Comparison of ENCODE assay signal across 8 cellular contexts in the genomic region with DNA sequence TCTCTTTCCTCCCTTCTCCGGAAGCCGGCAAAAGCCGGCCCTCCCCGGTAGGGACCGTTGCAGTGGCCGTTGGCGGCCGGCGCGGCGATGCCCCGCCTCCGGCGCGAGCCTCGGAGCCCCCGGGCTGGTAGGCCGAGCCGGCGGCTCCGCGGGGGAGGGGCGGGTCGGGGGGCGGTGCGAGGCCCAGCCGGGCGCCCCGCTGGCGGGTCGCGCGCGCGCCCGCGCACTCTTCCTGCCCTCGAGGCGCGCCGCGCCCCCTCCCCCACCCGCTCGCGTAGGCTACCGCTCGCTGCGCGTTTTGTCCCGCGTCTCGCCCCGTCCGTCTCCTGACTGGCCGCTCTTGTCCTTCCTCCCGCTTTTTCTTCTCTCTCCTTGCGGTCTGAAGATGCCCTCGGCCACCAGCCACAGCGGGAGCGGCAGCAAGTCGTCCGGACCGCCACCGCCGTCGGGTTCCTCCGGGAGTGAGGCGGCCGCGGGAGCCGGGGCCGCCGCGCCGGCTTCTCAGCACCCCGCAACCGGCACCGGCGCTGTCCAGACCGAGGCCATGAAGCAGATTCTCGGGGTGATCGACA. TPM values are rescaled to one million over a fixed set of nuclear protein-coding genes. Genes with fewer than 3 reads are reported as not detected.
DNase-seq lines count a peak whose midpoint lies in the region; ATAC-seq and TF ChIP-seq lines count a peak whose summit lies in the region.

No MANE protein-coding gene starts in this region.

- intact Hi-C loops in cardiac septum (cut with DNase I) (no loop called here), transverse colon (cut with DNase I; ENCODE audit: low total_unique reads) (loop anchor here (5.0 kb wide), 1 partner anchor 55 kb away; a partner anchor contains a TSS)

- H3K9ac ChIP-seq in SU-DHL-6 (ENCODE audit: low read length) = peak overlapping the region; percentile 99

- no peaks in the 10 kb centered on the region; the same call in 1 of the 2 replicates for H3K36me3 ChIP-seq in SU-DHL-6 (ENCODE audit: low read length)
- peaks cover 0 to 5% (median 0%) of the 10 kb centered on the region in 4 donors for H3K36me3 ChIP-seq in transverse colon

- H3K27me3 Mint-ChIP-seq in activated naive CD8-positive, alpha-beta T cell treated with anti-CD3 and anti-CD28 coated beads, Interleukin-2, amount 50 U/mL, for 24 hours = no peaks in the 10 kb centered on the region

- H3K27ac ChIP-seq in SU-DHL-6 (ENCODE audit: low read depth, low read length) (peak overlapping the region; percentile 86), transverse colon (peak overlapping the region; percentile 99 to 100 (median 99))

- no peak for TF ChIP-seq EP300 in transverse colon (IDR thresholded peaks at IDR 0.05; ENCODE audit: low read depth)

- no peaks in the 10 kb centered on the region for H3K9me2 ChIP-seq in SU-DHL-6 (replicated peaks; ENCODE audit: insufficient read depth, low read length)

- H3F3A ChIP-seq in SU-DHL-6 (ENCODE audit: insufficient read depth) = peaks cover 5% of the 10 kb centered on the region; the same call in 1 of the 2 replicates

- H3K27ac Mint-ChIP-seq in activated naive CD8-positive, alpha-beta T cell treated with anti-CD3 and anti-CD28 coated beads, Interleukin-2, amount 50 U/mL, for 24 hours = peak overlapping the region; percentile 97

- no peaks in the 10 kb centered on the region for H3K9me3 ChIP-seq in SU-DHL-6 (ENCODE audit: insufficient read depth, low read length)
- no peaks in the 10 kb centered on the region for H3K9me3 ChIP-seq in transverse colon

- H3K9me3 Mint-ChIP-seq in activated naive CD8-positive, alpha-beta T cell treated with anti-CD3 and anti-CD28 coated beads, Interleukin-2, amount 50 U/mL, for 24 hours = no peaks in the 10 kb centered on the region

- peaks cover 26% of the 10 kb centered on the region for H3K36me3 Mint-ChIP-seq in activated naive CD8-positive, alpha-beta T cell treated with anti-CD3 and anti-CD28 coated beads, Interleukin-2, amount 50 U/mL, for 24 hours (ENCODE audit: low read depth)

- H3K79me2 ChIP-seq in SU-DHL-6 (ENCODE audit: insufficient read depth, low read length) = peaks cover 50% of the 10 kb centered on the region

- WGBS in transverse colon (ENCODE audit: low coverage in 1 of 2), 2 donors = 0 to 1% methylated on average over 14 to 42 of the region's 82 CpGs

- TF ChIP-seq CTCF in SU-DHL-6 (IDR thresholded peaks at IDR 0.05; ENCODE audit: insufficient read depth, low read length, poor library complexity, severe bottlenecking) (no peak), transverse colon (IDR thresholded peaks at IDR 0.05) (no peak)

- peak overlapping the region; percentile 91 for H3K4me3 Mint-ChIP-seq in activated naive CD8-positive, alpha-beta T cell treated with anti-CD3 and anti-CD28 coated beads, Interleukin-2, amount 50 U/mL, for 24 hours

- DNase-seq in HEK293T (ENCODE audit: extremely low spot score) (peak; percentile 90), NAMALWA (ENCODE audit: low spot score) (peak; percentile 86), cardiac septum (ENCODE audit: low spot score) (peak; percentile 95), pons (ENCODE audit: low spot score) (peak; percentile 78), transverse colon (peak; percentile 93)
- DNase-seq in activated naive CD8-positive, alpha-beta T cell treated with anti-CD3 and anti-CD28 coated beads, Interleukin-2, amount 50 U/mL, for 24 hours = peak; percentile 94

- TF ChIP-seq POLR2A in transverse colon (IDR thresholded peaks at IDR 0.05) = no peak

- no peak overlapping the region for H2AFZ ChIP-seq in SU-DHL-6 (ENCODE audit: low read depth, low read length, severe bottlenecking)

- peaks cover 20 to 45% (median 42%) of the 10 kb centered on the region in 4 donors for H3K4me1 ChIP-seq in transverse colon

- CTCF ChIA-PET in HEK293T (lab: Yijun Ruan, JAX) = no interaction called here

- H3K4me1 Mint-ChIP-seq in activated naive CD8-positive, alpha-beta T cell treated with anti-CD3 and anti-CD28 coated beads, Interleukin-2, amount 50 U/mL, for 24 hours = peaks cover 37% of the 10 kb centered on the region

- H3K4me2 ChIP-seq in SU-DHL-6 (ENCODE audit: low read depth, low read length, poor library complexity, severe bottlenecking) = peak overlapping the region; percentile 93

- H3K27me3 ChIP-seq in SU-DHL-6 (ENCODE audit: low read length) (no peaks in the 10 kb centered on the region), transverse colon (no peaks in the 10 kb centered on the region)

- in situ Hi-C loops in transverse colon (cut with MboI; ENCODE audit: low pct_ligation_motif_present in 1 of 4, low pct_unique_long_range_greater_than_20kb in 1 of 4, low sequenced_read_pairs in 3 of 4) = loop anchor here in 3 of 4 donors (10.0 kb wide), 2 partner anchors 53 to 57 kb away; a partner anchor contains a TSS

- H3K4me3 ChIP-seq in GM08714 (ENCODE audit: low read length) = peak overlapping the region; percentile 89
- H3K4me3 ChIP-seq in SU-DHL-6 (ENCODE audit: insufficient read depth, low read length, poor library complexity, severe bottlenecking) = peak overlapping the region; percentile 94
- peak overlapping the region; percentile 90 to 98 (median 94) for H3K4me3 ChIP-seq in transverse colon

- 0 out of 2 replicates have a peak, but pooled peaks cover 9% of the 10 kb centered on the region for H4K20me1 ChIP-seq in SU-DHL-6 (ENCODE audit: low read depth, low read length)

- POLR2A ChIA-PET in HEK293T (lab: Yijun Ruan, JAX) = interaction anchor here (1.0 to 2.9 kb wide), 5 partner anchors 12 to 55 kb away, joined by 4 to 16 read pairs (median 9); a partner anchor contains a TSS

- ATAC-seq in activated naive CD8-positive, alpha-beta T cell treated with anti-CD3 and anti-CD28 coated beads, Interleukin-2, amount 50 U/mL, for 24 hours = peak; percentile 65

TF ChIP-seq in HEK293T, 16 proteins besides CTCF, POLR2A, EP300 and RAD21:
- no peak for TF ChIP-seq TARDBP (IDR thresholded peaks at IDR 0.05)
- TF ChIP-seq, protein P1, sequence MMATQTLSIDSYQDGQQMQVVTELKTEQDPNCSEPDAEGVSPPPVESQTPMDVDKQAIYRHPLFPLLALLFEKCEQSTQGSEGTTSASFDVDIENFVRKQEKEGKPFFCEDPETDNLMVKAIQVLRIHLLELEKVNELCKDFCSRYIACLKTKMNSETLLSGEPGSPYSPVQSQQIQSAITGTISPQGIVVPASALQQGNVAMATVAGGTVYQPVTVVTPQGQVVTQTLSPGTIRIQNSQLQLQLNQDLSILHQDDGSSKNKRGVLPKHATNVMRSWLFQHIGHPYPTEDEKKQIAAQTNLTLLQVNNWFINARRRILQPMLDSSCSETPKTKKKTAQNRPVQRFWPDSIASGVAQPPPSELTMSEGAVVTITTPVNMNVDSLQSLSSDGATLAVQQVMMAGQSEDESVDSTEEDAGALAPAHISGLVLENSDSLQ (IDR thresholded peaks at IDR 0.05) = no peak
- 0 out of 2 replicates have a peak, but pooled peaks have one; percentile 10 for TF ChIP-seq FOXM1 (IDR thresholded peaks at IDR 0.05; ENCODE audit: borderline replicate concordance)
- no peak for TF ChIP-seq BHLHE40 (IDR thresholded peaks at IDR 0.05; ENCODE audit: borderline replicate concordance)
- peak; percentile 33; the same call in 1 of the 2 replicates for TF ChIP-seq L3MBTL2 (conservative IDR thresholded peaks at IDR 0.05)

RNA-seq across cellular contexts. Expression of a gene that starts 0.6 kb away (rescaled TPM):
- total RNA-seq in cardiac septum (108 TPM), transverse colon (100 to 1,000 TPM; 129 to 163 (median 152) TPM)

RNA-seq across cellular contexts. Expression of a gene that starts 53.3 kb away (rescaled TPM):
- total RNA-seq in cardiac septum = 23.2 TPM
- 10 to 100 TPM; 16.0 to 40.6 (median 26.9) TPM for total RNA-seq in transverse colon

Comparison
In these comparisons a context has a peak if more than half of its experiments do, and no peak if none do; other contexts are left out.
1. Peak in every context shown above with its lines: DNase-seq, ATAC-seq, H3K4me3 ChIP-seq and H3K27ac ChIP-seq.